In genomic region chr12:66232258-66232657, GRCh38 we compare ENCODE assay signal across 11 cellular contexts. TPM values are rescaled to one million over a fixed set of nuclear protein-coding genes. Genes with fewer than 3 reads are reported as not detected.
DNase-seq lines count a peak whose midpoint lies in the region; ATAC-seq and TF ChIP-seq lines count a peak whose summit lies in the region.
"Had no signal": no experiment of that assay in that cellular context is flagged by ENCODE, and none has a peak within 500 bp of the region (broad histone marks: within the 10 kb centered on the region; RNA-seq: fewer than 3 reads in every experiment).

No MANE protein-coding gene starts in this region.

- H3K4me3 ChIP-seq in right lobe of liver (no peak overlapping the region), suprapubic skin (no peak overlapping the region)
- H3K4me3 ChIP-seq: GM23338 had no signal

- TF ChIP-seq EP300 in suprapubic skin (IDR thresholded peaks at IDR 0.05): no peak

- TF ChIP-seq POLR2A in right lobe of liver (IDR thresholded peaks at IDR 0.05) (no peak), suprapubic skin (IDR thresholded peaks at IDR 0.05) (no peak)

- intact Hi-C loops in right lobe of liver (cut with DNase I): no loop called here

- ATAC-seq in GM18909 (IDR thresholded peaks at IDR 0.05; ENCODE audit: poor library complexity, unreplicated experiment) (peak; percentile 41), HG02610 (IDR thresholded peaks at IDR 0.05; ENCODE audit: unreplicated experiment) (peak; percentile 36), right lobe of liver (peak; percentile 83 to 91 (median 90)), GM19351 (IDR thresholded peaks at IDR 0.05; ENCODE audit: unreplicated experiment) (no peak)
- ATAC-seq: GM23338 had no signal

- DNase-seq in NCI-H2029 treated with DMSO at 0.1 percent for 48 hours (lab: John Stamatoyannopoulos, UW) (peak; percentile 56), right lobe of liver (peak in 2 of 3 donors; percentile 36 to 72), suprapubic skin (ENCODE audit: low spot score in 2 of 2) (no peak), AML-193 (lab: John Stamatoyannopoulos, UW) (no peak), NCI-H1930 (lab: John Stamatoyannopoulos, UW) (no peak)
- DNase-seq: COR-L47, kidney glomerular epithelial cell had no signal

- H3K9me3 ChIP-seq in right lobe of liver (no peaks in the 10 kb centered on the region), suprapubic skin (no peaks in the 10 kb centered on the region)

- H3K27ac ChIP-seq in right lobe of liver: no peak overlapping the region
- H3K27ac ChIP-seq in suprapubic skin: no peak overlapping the region

- H3K36me3 ChIP-seq in right lobe of liver (no peaks in the 10 kb centered on the region), suprapubic skin (peaks cover 18% of the 10 kb centered on the region)

- WGBS in right lobe of liver (ENCODE audit: insufficient coverage, low coverage, low lambda C conversion rate, missing lambda C conversion rate): 15% methylated on average over 2 of the region's 3 CpGs
- WGBS in suprapubic skin: 46% methylated on average over 3 of the region's 3 CpGs

- H3K4me1 ChIP-seq in right lobe of liver (peaks cover 0 to 11% (median 5%) of the 10 kb centered on the region in 4 donors), suprapubic skin (peaks cover 15% of the 10 kb centered on the region)

- H3K27me3 ChIP-seq in right lobe of liver (peaks cover 0 to 6% of the 10 kb centered on the region in 2 donors), suprapubic skin (no peaks in the 10 kb centered on the region)

- no peak for TF ChIP-seq CTCF in right lobe of liver (IDR thresholded peaks at IDR 0.05)
- TF ChIP-seq CTCF in suprapubic skin (IDR thresholded peaks at IDR 0.05): no peak

RNA-seq across cellular contexts. Expression of gene IRAK3, which starts 43.2 kb away (rescaled TPM):
- total RNA-seq in right lobe of liver (1 to 10 TPM; 1.3 to 7.0 (median 3.5) TPM), suprapubic skin (1 to 10 TPM; 3.8 to 8.8 (median 7.1) TPM)

Comparison
In these comparisons a context has a peak if more than half of its experiments do, and no peak if none do; other contexts are left out.
1. DNase-seq: peak in NCI-H2029 treated with DMSO at 0.1 percent for 48 hours (single experiment) and right lobe of liver (2 of 3); none in suprapubic skin (0 of 2), AML-193 (0 of 2) and NCI-H1930 (0 of 2).